In genomic region chr10:30434273-30435067, GRCh38 we compare ENCODE assay signal across 7 cellular contexts. TPM values are rescaled to one million over a fixed set of nuclear protein-coding genes. Genes with fewer than 3 reads are reported as not detected.
DNase-seq lines count a peak whose midpoint lies in the region; ATAC-seq lines count a peak whose summit lies in the region.

No MANE protein-coding gene starts in this region.

- H3K36me3 ChIP-seq in endocrine pancreas (ENCODE audit: control insufficient read depth, insufficient read depth, low read length): no peaks in the 10 kb centered on the region

- no peaks in the 10 kb centered on the region for H3K4me1 ChIP-seq in endocrine pancreas (ENCODE audit: control insufficient read depth, insufficient read depth, low read length)

- H3K9ac ChIP-seq in endocrine pancreas (ENCODE audit: control insufficient read depth, insufficient read depth, low read length): peak overlapping the region; percentile 69

- DNase-seq in NCI-H510A treated with DMSO at 0.1 percent for 48 hours (lab: John Stamatoyannopoulos, UW) (peak; percentile 41), mesenteric fat pad (ENCODE audit: low spot score) (peak; percentile 97)
- DNase-seq in activated CD8-positive, alpha-beta memory T cell treated with anti-CD3 and anti-CD28 coated beads for 48 hours (ENCODE audit: low read depth in 2 of 3, low spot score in 2 of 3): peak in 2 of 3 experiments; percentile 35 to 61
- DNase-seq in stimulated activated CD8-positive, alpha-beta memory T cell treated with anti-CD3 and anti-CD28 coated beads, Interleukin-7, amount 100 ng/mL, for 24 hours (ENCODE audit: low read depth): peak; percentile 45

- H3K9me3 ChIP-seq in endocrine pancreas (ENCODE audit: control insufficient read depth, low read length): no peaks in the 10 kb centered on the region

- no peaks in the 10 kb centered on the region for H3K27me3 ChIP-seq in endocrine pancreas (ENCODE audit: control insufficient read depth, insufficient read depth, low read length)

- peak overlapping the region; percentile 86 for H3K4me3 ChIP-seq in endocrine pancreas (ENCODE audit: control insufficient read depth, insufficient read depth, low read length)

- ATAC-seq in GM18508 (IDR thresholded peaks at IDR 0.05; ENCODE audit: insufficient read depth, unreplicated experiment) (peak; percentile 21), HG02763 (IDR thresholded peaks at IDR 0.05; ENCODE audit: unreplicated experiment) (peak; percentile 48)

RNA-seq across cellular contexts. Expression of gene MAP3K8, which starts 0.5 kb away (rescaled TPM):
- 99.7 TPM for total RNA-seq in mesenteric fat pad

Comparison
In these comparisons a context has a peak if more than half of its experiments do, and no peak if none do; other contexts are left out.
1. Peak in every context shown above with its lines: DNase-seq, ATAC-seq and H3K4me3 ChIP-seq.
2. DNase-seq: peak in every context shown above with its lines; median percentile 97 in mesenteric fat pad; 48 in activated CD8-positive, alpha-beta memory T cell treated with anti-CD3 and anti-CD28 coated beads for 48 hours; 45 in stimulated activated CD8-positive, alpha-beta memory T cell treated with anti-CD3 and anti-CD28 coated beads, Interleukin-7, amount 100 ng/mL, for 24 hours; 41 in NCI-H510A treated with DMSO at 0.1 percent for 48 hours.